In genomic region chr9:33223696-33224095, GRCh38 we compare ENCODE assay signal across 19 cellular contexts. TPM values are rescaled to one million over a fixed set of nuclear protein-coding genes. Genes with fewer than 3 reads are reported as not detected.
DNase-seq lines count a peak whose midpoint lies in the region; ATAC-seq, FAIRE-seq and TF ChIP-seq lines count a peak whose summit lies in the region.
"Had no signal": no experiment of that assay in that cellular context is flagged by ENCODE, and none has a peak within 500 bp of the region (broad histone marks: within the 10 kb centered on the region; RNA-seq: fewer than 3 reads in every experiment).

No MANE protein-coding gene starts in this region.

- peak; percentile 43 to 61 for TF ChIP-seq RAD21 in liver (IDR thresholded peaks at IDR 0.05)

- TF ChIP-seq CTCF in D721Med (IDR thresholded peaks at IDR 0.05; ENCODE audit: insufficient read depth, missing control alignments): peak; percentile 10
- peak; percentile 45; the same call in 1 of the 2 replicates for TF ChIP-seq CTCF in HFFc6 (IDR thresholded peaks at IDR 0.05)
- TF ChIP-seq CTCF in WERI-Rb-1 (IDR thresholded peaks at IDR 0.05; ENCODE audit: low read depth, low read length): 0 out of 2 replicates have a peak, but pooled peaks have one; percentile 27
- TF ChIP-seq CTCF in liver (IDR thresholded peaks at IDR 0.05; ENCODE audit: low read depth, low read length, missing input control): peak; percentile 14
- no peak for TF ChIP-seq CTCF in lower leg skin (IDR thresholded peaks at IDR 0.05)

- no peaks in the 10 kb centered on the region for H3K36me3 Mint-ChIP-seq in HFFc6 (ENCODE audit: low read depth)
- H3K36me3 Mint-ChIP-seq: activated naive CD4-positive, alpha-beta T cell treated with anti-CD3 and anti-CD28 coated beads, Interleukin-2, amount 10 ng/mL, durations not matched to agents 7 days and 5 days had no signal

- H3K27me3 Mint-ChIP-seq in HFFc6 (ENCODE audit: insufficient read depth): peaks cover 5% of the 10 kb centered on the region

- H3K36me3 ChIP-seq in WERI-Rb-1: no peaks in the 10 kb centered on the region
- H3K36me3 ChIP-seq in liver (ENCODE audit: control insufficient read depth in 4 of 4, insufficient read depth in 3 of 4, low read depth in 1 of 4, low read length in 3 of 4): no peaks in the 10 kb centered on the region

- no peak overlapping the region for H3K4me3 Mint-ChIP-seq in HFFc6
- H3K4me3 Mint-ChIP-seq: activated naive CD4-positive, alpha-beta T cell treated with anti-CD3 and anti-CD28 coated beads, Interleukin-2, amount 10 ng/mL, durations not matched to agents 7 days and 5 days; stimulated activated naive CD8-positive, alpha-beta T cell treated with anti-CD3 and anti-CD28 coated beads, Interleukin-15, Interleukin-2, amounts not matched to agents 100 ng/mL and 50 ng/mL, for 24 hours had no signal

- peaks cover 23% of the 10 kb centered on the region for H3K4me1 Mint-ChIP-seq in HFFc6 (ENCODE audit: low read depth)

- ATAC-seq in left colon: no peak
- no peak for ATAC-seq in GM18870 (IDR thresholded peaks at IDR 0.05; ENCODE audit: unreplicated experiment)

- H3K9me3 ChIP-seq in WERI-Rb-1 (ENCODE audit: severe bottlenecking) (no peaks in the 10 kb centered on the region), liver (ENCODE audit: control insufficient read depth in 4 of 4, low read length in 3 of 4) (no peaks in the 10 kb centered on the region)
- H3K9me3 ChIP-seq: Caco-2 had no signal

- H3K27ac ChIP-seq in WERI-Rb-1: no peak overlapping the region
- H3K27ac ChIP-seq in liver (ENCODE audit: low read depth in 1 of 2, low read length in 2 of 2): no peak overlapping the region

- no peak for TF ChIP-seq POLR2A in lower leg skin (IDR thresholded peaks at IDR 0.05)

- H3K4me3 ChIP-seq in WERI-Rb-1 (ENCODE audit: low read depth, low read length) (no peak overlapping the region), liver (ENCODE audit: low read depth in 1 of 3, low read length in 3 of 3) (no peak overlapping the region), lower leg skin (ENCODE audit: low read depth, poor library complexity, severe bottlenecking) (no peak overlapping the region)
- H3K4me3 ChIP-seq: lung had no signal

- DNase-seq in D721Med (ENCODE audit: insufficient read length, low spot score) (no peak), HFFc6 (no peak), WERI-Rb-1 (no peak), left colon (no peak), lower leg skin (ENCODE audit: low spot score in 2 of 2) (no peak), SHP77 (lab: John Stamatoyannopoulos, UW) (no peak)
- DNase-seq: activated CD4-positive, alpha-beta T cell treated with anti-CD3 and anti-CD28 coated beads, Interleukin-2, amount 50 U/mL, for 4 hours; activated naive CD4-positive, alpha-beta T cell treated with anti-CD3 and anti-CD28 coated beads, Interleukin-2, amount 10 ng/mL, durations not matched to agents 7 days and 5 days; Caco-2; cortex of kidney; NCI-H526; posterior cingulate gyrus; stimulated activated CD4-positive, alpha-beta T cell treated with anti-CD3 and anti-CD28 coated beads, Interleukin-4, amount 100 ng/mL, for 1 hour; SW 1271 had no signal

- intact Hi-C loops in left colon (cut with DNase I, micrococcal nuclease): loop anchor here (2.0 to 5.0 kb wide), 2 partner anchors 141 to 143 kb away; no protein-coding TSS in a partner anchor
- intact Hi-C loops in lower leg skin (cut with DNase I; ENCODE audit: low total_unique reads): loop anchor here (2.0 kb wide), 1 partner anchor 143 kb away; no protein-coding TSS in a partner anchor

- H3K27ac Mint-ChIP-seq in HFFc6: no peak overlapping the region
- H3K27ac Mint-ChIP-seq: activated naive CD4-positive, alpha-beta T cell treated with anti-CD3 and anti-CD28 coated beads, Interleukin-2, amount 10 ng/mL, durations not matched to agents 7 days and 5 days; stimulated activated naive CD8-positive, alpha-beta T cell treated with anti-CD3 and anti-CD28 coated beads, Interleukin-15, Interleukin-2, amounts not matched to agents 100 ng/mL and 50 ng/mL, for 24 hours had no signal

- H3K4me1 ChIP-seq in liver (ENCODE audit: control insufficient read depth in 4 of 4, insufficient read depth in 4 of 4, low read length in 3 of 4): peaks cover 0 to 4% (median 0%) of the 10 kb centered on the region in 4 donors
- H3K4me1 ChIP-seq: Caco-2 had no signal

- H3K9me3 Mint-ChIP-seq in HFFc6: no peaks in the 10 kb centered on the region
- H3K9me3 Mint-ChIP-seq: activated naive CD4-positive, alpha-beta T cell treated with anti-CD3 and anti-CD28 coated beads, Interleukin-2, amount 10 ng/mL, durations not matched to agents 7 days and 5 days; stimulated activated naive CD8-positive, alpha-beta T cell treated with anti-CD3 and anti-CD28 coated beads, Interleukin-15, Interleukin-2, amounts not matched to agents 100 ng/mL and 50 ng/mL, for 24 hours had no signal

- no peaks in the 10 kb centered on the region for H3K27me3 ChIP-seq in WERI-Rb-1 (ENCODE audit: insufficient read depth, low read depth, severe bottlenecking)
- H3K27me3 ChIP-seq in liver (ENCODE audit: control insufficient read depth in 4 of 4, insufficient read depth in 4 of 4, low read length in 3 of 4): no peaks in the 10 kb centered on the region

- no peak for FAIRE-seq in D721Med (lab: Jason Lieb, UNC)

- no peak overlapping the region for H3K9ac ChIP-seq in liver (ENCODE audit: low read depth in 1 of 2, low read length in 2 of 2)

- 82% methylated on average over 1 of the region's 1 CpG for WGBS in liver
- WGBS in lower leg skin, 2 donors: 64 to 79% methylated on average over 1 of the region's 1 CpG

TF ChIP-seq in liver, 16 proteins besides CTCF, POLR2A, EP300 and RAD21 (continues in another document):
- no peak for TF ChIP-seq HNF4G (IDR thresholded peaks at IDR 0.05)
- no peak for TF ChIP-seq JUND (IDR thresholded peaks at IDR 0.05)
- TF ChIP-seq ATF3 (IDR thresholded peaks at IDR 0.05): no peak
- no peak for TF ChIP-seq GABPA (IDR thresholded peaks at IDR 0.05 in 1 of 2, conservative IDR thresholded peaks at IDR 0.05 in 1 of 2)
- no peak for TF ChIP-seq YY1 (IDR thresholded peaks at IDR 0.05)
- TF ChIP-seq REST (IDR thresholded peaks at IDR 0.05): no peak
- no peak for TF ChIP-seq SP1 (IDR thresholded peaks at IDR 0.05)
- no peak for TF ChIP-seq HNF4A (conservative IDR thresholded peaks at IDR 0.05)
- no peak for TF ChIP-seq NR2F2 (IDR thresholded peaks at IDR 0.05)
- no peak for TF ChIP-seq MAX (IDR thresholded peaks at IDR 0.05)
- TF ChIP-seq FOXA1 (IDR thresholded peaks at IDR 0.05): no peak
- no peak for TF ChIP-seq RXRA (IDR thresholded peaks at IDR 0.05)
- no peak for TF ChIP-seq EGR1 (IDR thresholded peaks at IDR 0.05; ENCODE audit: low read depth in 2 of 2)
- TF ChIP-seq TAF1 (conservative IDR thresholded peaks at IDR 0.05): no peak

RNA-seq across cellular contexts. Expression of gene SPINK4, which starts 16.3 kb away (rescaled TPM):
- total RNA-seq in HFFc6 (2021; fragmentation: NEBNext Ultra II Directional; extraction: Animal tissue kit (Norgen Biotek cat#: 25700)): not detected
- total RNA-seq in liver (under 1 TPM in 1 of 2 donors, not detected in 1; 0.70 TPM), left colon (100 to 1,000 TPM in 1 of 2 donors, 10 to 100 TPM in 1; 13.9 to 146 TPM), lower leg skin (not detected)
- polyA plus RNA-seq in liver: not detected
- total RNA-seq: glomerular endothelial cell, lung had no signal
- polyA plus RNA-seq: lung had no signal

RNA-seq across cellular contexts. Expression of gene BAG1, which starts 40.8 kb away (rescaled TPM):
- total RNA-seq in HFFc6 (2021; fragmentation: NEBNext Ultra II Directional; extraction: Animal tissue kit (Norgen Biotek cat#: 25700)): 10 to 100 TPM; 22.5 to 31.3 (median 27.6) TPM
- total RNA-seq in liver (10 to 100 TPM; 35.1 to 49.4 TPM), left colon (100 to 1,000 TPM; 159 to 163 TPM), lower leg skin (100 to 1,000 TPM; 122 to 220 (median 172) TPM)
- polyA plus RNA-seq in liver: 10 to 100 TPM; 36.6 to 55.2 TPM

RNA-seq across cellular contexts. Expression of gene CHMP5, which starts 41.2 kb away (rescaled TPM):
- total RNA-seq in HFFc6 (2021; fragmentation: NEBNext Ultra II Directional; extraction: Animal tissue kit (Norgen Biotek cat#: 25700)): 10 to 100 TPM; 75.5 to 90.2 (median 78.8) TPM
- total RNA-seq in liver (10 to 100 TPM; 23.2 to 26.5 TPM), left colon (100 to 1,000 TPM in 1 of 2 donors, 10 to 100 TPM in 1; 81.0 to 106 TPM), lower leg skin (10 to 100 TPM; 55.3 to 81.5 (median 65.6) TPM)
- polyA plus RNA-seq in liver: 10 to 100 TPM; 29.0 to 34.8 TPM

RNA-seq across cellular contexts. Expression of gene B4GALT1, which starts 56.6 kb away (rescaled TPM):
- total RNA-seq in HFFc6 (2021; fragmentation: NEBNext Ultra II Directional; extraction: Animal tissue kit (Norgen Biotek cat#: 25700)): 100 to 1,000 TPM in 4 of 6 experiments, 10 to 100 TPM in 2; 87.2 to 116 (median 106) TPM
- 10 to 100 TPM; 27.3 to 58.1 TPM for total RNA-seq in liver
- 10 to 100 TPM; 25.9 to 59.8 TPM for polyA plus RNA-seq in liver
- total RNA-seq in left colon: 100 to 1,000 TPM; 106 to 115 TPM
- 10 to 100 TPM; 40.9 to 59.6 (median 46.3) TPM for total RNA-seq in lower leg skin

Comparison
In these comparisons a context has a peak if more than half of its experiments do, and no peak if none do; other contexts are left out.
1. CTCF ChIP-seq: peak in D721Med (single experiment), HFFc6 (single experiment), WERI-Rb-1 (single experiment) and liver (single experiment); none in lower leg skin (0 of 3).
2. RNA of gene SPINK4, which starts 16.3 kb away (total RNA-seq): 13.9 to 146 TPM in left colon; 0.70 TPM in liver, not detected in HFFc6 and not detected in lower leg skin; every median in the first group is over 4 times any median in the second.